Comparison of ENCODE assay signal across 10 cellular contexts in the genomic region with DNA sequence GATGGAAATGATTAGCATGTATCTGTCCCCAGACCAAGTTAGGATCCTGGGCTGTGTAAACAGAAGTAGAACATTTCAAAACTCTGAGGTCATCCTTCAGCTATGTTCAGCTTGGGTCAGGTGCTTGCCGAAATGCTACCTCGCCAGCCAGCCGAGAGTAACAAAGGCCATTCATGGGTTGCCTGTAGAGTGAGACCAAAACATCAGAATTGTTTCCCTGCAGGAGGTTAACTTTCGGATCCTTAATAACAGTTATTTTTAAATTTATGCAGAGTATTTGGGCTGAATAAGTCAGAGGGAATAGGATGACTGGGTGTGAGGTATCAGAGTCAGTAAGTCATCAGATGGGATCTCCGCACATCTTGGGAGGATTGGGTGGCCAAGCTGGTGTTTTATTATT. TPM values are rescaled to one million over a fixed set of nuclear protein-coding genes. Genes with fewer than 3 reads are reported as not detected.
DNase-seq lines count a peak whose midpoint lies in the region; ATAC-seq, FAIRE-seq and TF ChIP-seq lines count a peak whose summit lies in the region.
"Had no signal": no experiment of that assay in that cellular context is flagged by ENCODE, and none has a peak within 500 bp of the region (broad histone marks: within the 10 kb centered on the region; RNA-seq: fewer than 3 reads in every experiment).

No MANE protein-coding gene starts in this region.

- intact Hi-C loops in left ventricle myocardium inferior (cut with micrococcal nuclease), result no loop called here

- H3K4me2 ChIP-seq in SK-N-SH, result peak overlapping the region; percentile 6; the same call in 1 of the 2 replicates

- no peaks in the 10 kb centered on the region for H3K9me3 ChIP-seq in SK-N-SH
- H3K9me3 ChIP-seq in left ventricle myocardium inferior (replicated peaks), result no peaks in the 10 kb centered on the region

- no peak for TF ChIP-seq EP300 in SK-N-SH (IDR thresholded peaks at IDR 0.05; ENCODE audit: borderline replicate concordance in 1 of 2, low read depth in 1 of 2, low read length in 1 of 2)

- no peak for TF ChIP-seq CTCF in SK-N-SH (IDR thresholded peaks at IDR 0.05)
- TF ChIP-seq CTCF in left ventricle myocardium inferior (IDR thresholded peaks at IDR 0.05; ENCODE audit: borderline replicate concordance), result no peak
- no peak for TF ChIP-seq CTCF in retinal pigment epithelial cell (conservative IDR thresholded peaks at IDR 0.05; ENCODE audit: low read depth, low read length)

- H3K27ac ChIP-seq in SK-N-SH (ENCODE audit: low read depth in 2 of 2, low read length in 1 of 2), result no peak overlapping the region
- peak overlapping the region; percentile 88 for H3K27ac ChIP-seq in left ventricle myocardium inferior (replicated peaks)

- H3K79me2 ChIP-seq in SK-N-SH (ENCODE audit: insufficient read depth), result no peaks in the 10 kb centered on the region

- no peak for TF ChIP-seq POLR2A in H54 (IDR thresholded peaks at IDR 0.05; ENCODE audit: low read depth, low read length)

- H2AFZ ChIP-seq in SK-N-SH (ENCODE audit: low read depth), result no peak overlapping the region

- no peaks in the 10 kb centered on the region for H3K9me2 ChIP-seq in SK-N-SH

- no peak for TF ChIP-seq RAD21 in SK-N-SH (IDR thresholded peaks at IDR 0.05; ENCODE audit: low read length)

- no peaks in the 10 kb centered on the region for H3F3A ChIP-seq in SK-N-SH (replicated peaks; ENCODE audit: insufficient read depth)

- FAIRE-seq in H54 (lab: Jason Lieb, UNC), result peak; percentile 23
- FAIRE-seq: endothelial cell of umbilical vein, keratinocyte had no signal

- CTCF ChIA-PET in SK-N-SH (lab: Yijun Ruan, JAX), result interaction anchor here (0.8 to 10.7 kb wide), 3 partner anchors 13 to 269 kb away, joined by 4 to 154 read pairs (median 11); no protein-coding TSS in a partner anchor

- H3K4me3 ChIP-seq in SK-N-SH (ENCODE audit: low read depth in 2 of 2, low read length in 1 of 2) (no peak overlapping the region), left ventricle myocardium inferior (no peak overlapping the region), retinal pigment epithelial cell (ENCODE audit: low read length) (no peak overlapping the region)

- DNase-seq in H54 (ENCODE audit: insufficient read length, low spot score) (peak; percentile 36), SK-N-SH (no peak), left ventricle myocardium inferior (peak; percentile 44), retinal pigment epithelial cell (ENCODE audit: low read depth) (peak; percentile 47)
- no peak for DNase-seq in stimulated activated CD4-positive, alpha-beta T cell treated with anti-CD3 and anti-CD28 coated beads, Interleukin-12 subunit alpha, Interleukin-12 subunit beta, amount 100 ng/mL, for 4 hours
- DNase-seq: Karpas-422 had no signal

- POLR2A ChIA-PET in SK-N-SH (lab: Yijun Ruan, JAX), result no interaction called here

- H3K36me3 ChIP-seq in SK-N-SH (replicated peaks in 1 of 2; ENCODE audit: control insufficient read depth in 1 of 2, insufficient read depth in 2 of 2, low read length in 1 of 2), result peaks cover 9 to 25% of the 10 kb centered on the region in 2 experiments
- H3K36me3 ChIP-seq in left ventricle myocardium inferior, result peaks cover 44% of the 10 kb centered on the region

- no peak overlapping the region for H3K9ac ChIP-seq in SK-N-SH

- no peaks in the 10 kb centered on the region for H4K20me1 ChIP-seq in SK-N-SH (ENCODE audit: insufficient read depth)

- ATAC-seq in GM21619 (IDR thresholded peaks at IDR 0.05; ENCODE audit: unreplicated experiment) (no peak), HG03139 (IDR thresholded peaks at IDR 0.05; ENCODE audit: unreplicated experiment) (no peak)

- H3K27me3 ChIP-seq in SK-N-SH (ENCODE audit: insufficient read depth) (no peaks in the 10 kb centered on the region), left ventricle myocardium inferior (ENCODE audit: low read depth) (no peaks in the 10 kb centered on the region)

- peaks cover 0 to 5% of the 10 kb centered on the region in 2 experiments; a peak in 1 of 4 replicates for H3K4me1 ChIP-seq in SK-N-SH (ENCODE audit: control insufficient read depth in 1 of 2, insufficient read depth in 2 of 2, low read depth in 1 of 2, low read length in 1 of 2)
- peaks cover 75% of the 10 kb centered on the region for H3K4me1 ChIP-seq in left ventricle myocardium inferior

- 83% methylated on average over 5 of the region's 5 CpGs for WGBS in SK-N-SH (ENCODE audit: low lambda C conversion rate)

TF ChIP-seq in SK-N-SH, 30 proteins besides CTCF, POLR2A, EP300 and RAD21:
- TF ChIP-seq GABPA (IDR thresholded peaks at IDR 0.05; ENCODE audit: low read depth), result no peak
- TF ChIP-seq FOSL2 (IDR thresholded peaks at IDR 0.05; ENCODE audit: borderline replicate concordance, low read depth), result peak; percentile 38; the same call in 1 of the 2 replicates

RNA-seq across cellular contexts. Expression of gene SMYD2, which starts 35.6 kb away (rescaled TPM):
- polyA plus RNA-seq in SK-N-SH (2012; rRNA removed), result 23.1 and 30.4 TPM in 2 replicates
- polyA plus RNA-seq in SK-N-SH (2012; cell fraction: cytosol; rRNA removed), result 27.4 and 27.8 TPM in 2 replicates
- polyA plus RNA-seq in SK-N-SH (2012; cell fraction: nucleus; rRNA removed), result 19.9 and 32.7 TPM in 2 replicates
- total RNA-seq in left ventricle myocardium inferior, result 247 TPM

Comparison
In these comparisons a context has a peak if more than half of its experiments do, and no peak if none do; other contexts are left out.
1. DNase-seq: peak in H54 (single experiment), left ventricle myocardium inferior (single experiment) and retinal pigment epithelial cell (single experiment); none in SK-N-SH (single experiment) and stimulated activated CD4-positive, alpha-beta T cell treated with anti-CD3 and anti-CD28 coated beads, Interleukin-12 subunit alpha, Interleukin-12 subunit beta, amount 100 ng/mL, for 4 hours (single experiment).